21 cellular contexts compared by ENCODE assay signal in the genomic region with DNA sequence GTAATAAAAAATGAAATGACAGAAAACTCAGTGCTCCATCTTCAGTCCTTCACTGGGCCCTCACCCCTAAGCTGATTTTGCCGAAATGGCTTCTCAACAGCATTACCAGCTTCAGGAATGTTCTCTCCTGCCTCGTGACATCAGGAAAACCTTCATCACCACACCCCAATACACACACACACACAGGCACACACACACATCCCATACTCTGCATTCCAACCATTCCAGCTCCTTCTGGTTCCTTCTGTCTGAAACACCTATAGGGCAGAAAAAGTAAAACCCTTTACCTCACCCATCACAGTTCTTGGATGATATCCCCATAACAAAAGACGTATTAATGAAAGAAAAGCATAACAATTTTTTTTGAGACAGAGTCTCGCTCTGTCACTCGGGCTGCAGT.
"Had no signal": no experiment of that assay in that cellular context is flagged by ENCODE, and none has a peak within 500 bp of the region (broad histone marks: within the 10 kb centered on the region; RNA-seq: fewer than 3 reads in every experiment).

No MANE protein-coding gene starts in this region.

- H3K27ac ChIP-seq: adrenal gland, breast epithelium, esophagus squamous epithelium, psoas muscle, stomach, VCaP had no signal

- ATAC-seq: activated naive CD4-positive, alpha-beta T cell treated with anti-CD3 and anti-CD28 coated beads, Interleukin-2, amount 50 U/mL, for 72 hours; activated T-cell treated with anti-CD3 and anti-CD28 coated beads, Interleukin-2, amount 50 U/mL, for 72 hours; left ventricle myocardium superior; mucosa of descending colon; psoas muscle; sciatic nerve; stimulated activated effector memory CD8-positive, alpha-beta T cell treated with anti-CD3 and anti-CD28 coated beads, Interleukin-12 subunit alpha, Interleukin-12 subunit beta, amount 100 ng/mL, for 72 hours; T-helper 17 cell had no signal

- H3K9me3 Mint-ChIP-seq: activated naive CD4-positive, alpha-beta T cell treated with anti-CD3 and anti-CD28 coated beads, Interleukin-2, amount 50 U/mL, for 72 hours; activated T-cell treated with anti-CD3 and anti-CD28 coated beads, Interleukin-2, amount 50 U/mL, for 72 hours; neural crest cell; stimulated activated effector memory CD8-positive, alpha-beta T cell treated with anti-CD3 and anti-CD28 coated beads, Interleukin-12 subunit alpha, Interleukin-12 subunit beta, amount 100 ng/mL, for 72 hours had no signal

- H3K27me3 ChIP-seq: adrenal gland had no signal

- H3K4me3 ChIP-seq: adrenal gland, breast epithelium, esophagus squamous epithelium, mucosa of descending colon, psoas muscle, stomach had no signal

- H3K4me3 Mint-ChIP-seq: activated T-cell treated with anti-CD3 and anti-CD28 coated beads, Interleukin-2, amount 50 U/mL, for 72 hours; naive B cell; neural crest cell; stimulated activated effector memory CD8-positive, alpha-beta T cell treated with anti-CD3 and anti-CD28 coated beads, Interleukin-12 subunit alpha, Interleukin-12 subunit beta, amount 100 ng/mL, for 72 hours; T-helper 17 cell had no signal

- H3K27ac Mint-ChIP-seq: activated naive CD4-positive, alpha-beta T cell treated with anti-CD3 and anti-CD28 coated beads, Interleukin-2, amount 50 U/mL, for 72 hours; activated T-cell treated with anti-CD3 and anti-CD28 coated beads, Interleukin-2, amount 50 U/mL, for 72 hours; naive B cell; stimulated activated effector memory CD8-positive, alpha-beta T cell treated with anti-CD3 and anti-CD28 coated beads, Interleukin-12 subunit alpha, Interleukin-12 subunit beta, amount 100 ng/mL, for 72 hours; T-helper 17 cell had no signal

- H3K4me1 Mint-ChIP-seq: naive B cell had no signal

- H3K9me3 ChIP-seq: adrenal gland, breast epithelium, esophagus squamous epithelium, mucosa of descending colon, psoas muscle, stomach had no signal

- DNase-seq: activated CD4-positive, alpha-beta T cell treated with anti-CD3 and anti-CD28 coated beads, Interleukin-2, amount 50 U/mL, for 4 hours; activated gamma-delta T cell; activated T-cell treated with anti-CD3 and anti-CD28 coated beads, Interleukin-2, amount 50 U/mL, for 72 hours; adrenal gland; cerebellar nuclear complex; cortex of kidney; esophagus squamous epithelium; left ventricle myocardium superior; mucosa of descending colon; naive B cell; psoas muscle; stimulated activated CD4-positive, alpha-beta T cell treated with anti-CD3 and anti-CD28 coated beads, Interleukin-4, amount 100 ng/mL, for 24 hours; stomach; T-helper 17 cell; trophoblast cell had no signal

- H3K36me3 ChIP-seq: adrenal gland, breast epithelium, esophagus squamous epithelium, stomach had no signal

- H3K4me1 ChIP-seq: adrenal gland, breast epithelium had no signal

- H3K36me3 Mint-ChIP-seq: activated naive CD4-positive, alpha-beta T cell treated with anti-CD3 and anti-CD28 coated beads, Interleukin-2, amount 50 U/mL, for 72 hours; naive B cell; stimulated activated effector memory CD8-positive, alpha-beta T cell treated with anti-CD3 and anti-CD28 coated beads, Interleukin-12 subunit alpha, Interleukin-12 subunit beta, amount 100 ng/mL, for 72 hours had no signal
